In genomic region chr11:3836903-3837302, GRCh38 we compare ENCODE assay signal across 9 cellular contexts. TPM values are rescaled to one million over a fixed set of nuclear protein-coding genes. Genes with fewer than 3 reads are reported as not detected.
DNase-seq lines count a peak whose midpoint lies in the region; ATAC-seq and TF ChIP-seq lines count a peak whose summit lies in the region.
"Had no signal": no experiment of that assay in that cellular context is flagged by ENCODE, and none has a peak within 500 bp of the region (broad histone marks: within the 10 kb centered on the region; RNA-seq: fewer than 3 reads in every experiment).

No MANE protein-coding gene starts in this region.

- intact Hi-C loops in adrenal gland (cut with DNase I): no loop called here

- H3K4me1 ChIP-seq in CD8-positive, alpha-beta memory T cell (ENCODE audit: insufficient read depth, low read length): peaks cover 74% of the 10 kb centered on the region
- H3K4me1 ChIP-seq in adrenal gland (replicated peaks in 1 of 2) (peaks cover 30 to 69% of the 10 kb centered on the region in 2 donors), neuronal stem cell (ENCODE audit: control insufficient read depth in 2 of 2, insufficient read depth in 1 of 2, low read depth in 1 of 2, low read length in 2 of 2) (peaks cover 7 to 21% of the 10 kb centered on the region in 2 donors)

- H2BK15ac ChIP-seq in neuronal stem cell (ENCODE audit: low read length): no peak overlapping the region

- no peak overlapping the region for H2BK12ac ChIP-seq in neuronal stem cell (ENCODE audit: low read length)

- no peak overlapping the region for H4K91ac ChIP-seq in neuronal stem cell (ENCODE audit: low read depth, low read length, poor library complexity)

- no peak overlapping the region for H2BK120ac ChIP-seq in neuronal stem cell (ENCODE audit: low read depth, low read length)

- H3K27ac Mint-ChIP-seq in CD8-positive, alpha-beta memory T cell: peak overlapping the region; percentile 71 to 99 (median 96)
- H3K27ac Mint-ChIP-seq: nephron progenitor cell had no signal

- H3K4me3 Mint-ChIP-seq in CD8-positive, alpha-beta memory T cell: peak overlapping the region; percentile 92 to 96 (median 95)
- H3K4me3 Mint-ChIP-seq: nephron progenitor cell had no signal

- H3K9ac ChIP-seq in SU-DHL-6 (ENCODE audit: low read length) (0 out of 2 replicates have a peak overlapping the region, but pooled peaks have one; percentile 5), neuronal stem cell (ENCODE audit: low read depth, low read length, poor library complexity) (no peak overlapping the region)

- peak overlapping the region; percentile 86 for H3K27ac ChIP-seq in CD8-positive, alpha-beta memory T cell (ENCODE audit: low read depth, low read length)
- no peak overlapping the region for H3K27ac ChIP-seq in SU-DHL-6 (ENCODE audit: low read depth, low read length)
- peak overlapping the region in 2 of 5 donors; percentile 17 to 57 for H3K27ac ChIP-seq in adrenal gland
- no peak overlapping the region for H3K27ac ChIP-seq in neuronal stem cell (replicated peaks; ENCODE audit: low read length)

- POLR2A ChIA-PET in CD8-positive, alpha-beta memory T cell (lab: Charles Lee): interaction anchor here (0.6 to 1.3 kb wide), 4 partner anchors 10 to 303 kb away, joined by 3 to 10 read pairs (median 3); no protein-coding TSS in a partner anchor

- no peaks in the 10 kb centered on the region for H3K9me2 ChIP-seq in SU-DHL-6 (replicated peaks; ENCODE audit: insufficient read depth, low read length)

- H3K23ac ChIP-seq in neuronal stem cell (ENCODE audit: low read depth, low read length, poor library complexity): peak overlapping the region; percentile 8

- H3K36me3 ChIP-seq in CD8-positive, alpha-beta memory T cell (ENCODE audit: insufficient read depth, low read length): peaks cover 4% of the 10 kb centered on the region
- H3K36me3 ChIP-seq in SU-DHL-6 (ENCODE audit: low read length): no peaks in the 10 kb centered on the region
- no peaks in the 10 kb centered on the region for H3K36me3 ChIP-seq in adrenal gland (replicated peaks in 1 of 2)
- peaks cover 2 to 51% of the 10 kb centered on the region in 2 donors for H3K36me3 ChIP-seq in neuronal stem cell (replicated peaks in 1 of 2; ENCODE audit: control insufficient read depth in 2 of 2, insufficient read depth in 2 of 2, low read length in 2 of 2)
- peaks cover 3% of the 10 kb centered on the region; the same call in 1 of the 2 replicates for H3K36me3 ChIP-seq in MG63

- no peak overlapping the region for H3K14ac ChIP-seq in neuronal stem cell (ENCODE audit: low read length)

- no peak for TF ChIP-seq POLR2A in adrenal gland (IDR thresholded peaks at IDR 0.05)

- peaks cover 7% of the 10 kb centered on the region for H3K79me1 ChIP-seq in neuronal stem cell (ENCODE audit: low read depth, low read length)

- H2AFZ ChIP-seq in SU-DHL-6 (ENCODE audit: low read depth, low read length, severe bottlenecking) (no peak overlapping the region), neuronal stem cell (ENCODE audit: low read length) (no peak overlapping the region)

- H3K79me2 ChIP-seq in SU-DHL-6 (ENCODE audit: insufficient read depth, low read length): peaks cover 86% of the 10 kb centered on the region

- peaks cover 79 to 87% (median 82%) of the 10 kb centered on the region in 3 donors for H3K4me1 Mint-ChIP-seq in CD8-positive, alpha-beta memory T cell

- peak overlapping the region; percentile 82 for H3K4me2 ChIP-seq in SU-DHL-6 (ENCODE audit: low read depth, low read length, poor library complexity, severe bottlenecking)
- H3K4me2 ChIP-seq in neuronal stem cell (ENCODE audit: insufficient read depth, low read length, poor library complexity, severe bottlenecking): no peak overlapping the region

- ATAC-seq in HG02623 (IDR thresholded peaks at IDR 0.05; ENCODE audit: unreplicated experiment): no peak

- H3K36me3 Mint-ChIP-seq in CD8-positive, alpha-beta memory T cell: peaks cover 0 to 59% (median 15%) of the 10 kb centered on the region in 3 donors

- CTCF ChIA-PET in CD8-positive, alpha-beta memory T cell (lab: Charles Lee): interaction anchor here (0.9 to 14.4 kb wide), 9 partner anchors 8 to 236 kb away, joined by 3 to 297 read pairs (median 5); partner anchors contain the start of genes NUP98 and STIM1

- H4K8ac ChIP-seq in neuronal stem cell (ENCODE audit: low read depth, low read length): no peak overlapping the region

- H3F3A ChIP-seq in SU-DHL-6 (ENCODE audit: insufficient read depth): peaks cover 6% of the 10 kb centered on the region

- peaks cover 0 to 4% of the 10 kb centered on the region in 2 donors for H3K27me3 Mint-ChIP-seq in CD8-positive, alpha-beta memory T cell

- no peaks in the 10 kb centered on the region for H3K9me3 ChIP-seq in CD8-positive, alpha-beta memory T cell (ENCODE audit: low read length)
- H3K9me3 ChIP-seq in SU-DHL-6 (ENCODE audit: insufficient read depth, low read length) (no peaks in the 10 kb centered on the region), adrenal gland (replicated peaks in 1 of 3) (no peaks in the 10 kb centered on the region), neuronal stem cell (replicated peaks in 1 of 2; ENCODE audit: control insufficient read depth in 2 of 2, insufficient read depth in 1 of 2, low read depth in 1 of 2, low read length in 2 of 2) (no peaks in the 10 kb centered on the region), MG63 (no peaks in the 10 kb centered on the region)

- 64 to 84% (median 77%) methylated on average over 3 to 5 of the region's 5 CpGs for WGBS in adrenal gland, 4 donors
- WGBS in neuronal stem cell (ENCODE audit: extremely low coverage in 2 of 2, insufficient read length in 2 of 2, insufficient replicate concordance in 1 of 2), 2 donors: no CpG with 5 or more reads among the region's 5 CpGs

- peak overlapping the region; percentile 69 for H3K4me3 ChIP-seq in CD8-positive, alpha-beta memory T cell (ENCODE audit: low read length)
- H3K4me3 ChIP-seq in SU-DHL-6 (ENCODE audit: insufficient read depth, low read length, poor library complexity, severe bottlenecking) (no peak overlapping the region), adrenal gland (peak overlapping the region in 1 of 4 donors; percentile 3), neuronal stem cell (ENCODE audit: low read length in 2 of 2) (no peak overlapping the region), MG63 (no peak overlapping the region)

- H4K20me1 ChIP-seq in SU-DHL-6 (ENCODE audit: low read depth, low read length): no peaks in the 10 kb centered on the region; the same call in 1 of the 2 replicates

- H3K18ac ChIP-seq in neuronal stem cell (ENCODE audit: low read length): no peak overlapping the region

- no peaks in the 10 kb centered on the region for H3K27me3 ChIP-seq in CD8-positive, alpha-beta memory T cell (ENCODE audit: insufficient read depth, low read length, poor library complexity, severe bottlenecking)
- H3K27me3 ChIP-seq in SU-DHL-6 (ENCODE audit: low read length) (no peaks in the 10 kb centered on the region), adrenal gland (no peaks in the 10 kb centered on the region), neuronal stem cell (ENCODE audit: control insufficient read depth in 3 of 3, insufficient read depth in 3 of 3, low read depth in 1 of 3, low read length in 3 of 3) (no peaks in the 10 kb centered on the region), MG63 (no peaks in the 10 kb centered on the region)

- H2BK5ac ChIP-seq in neuronal stem cell (ENCODE audit: low read length): no peak overlapping the region

- TF ChIP-seq CTCF in SU-DHL-6 (IDR thresholded peaks at IDR 0.05; ENCODE audit: insufficient read depth, low read length, poor library complexity, severe bottlenecking) (no peak), adrenal gland (IDR thresholded peaks at IDR 0.05) (no peak)

- DNase-seq in CD8-positive, alpha-beta memory T cell: peak; percentile 43 to 75 (median 54)
- peak in 4 of 7 donors; percentile 38 to 45 (median 42) for DNase-seq in adrenal gland
- no peak for DNase-seq in neuronal stem cell (ENCODE audit: low spot score)
- no peak for DNase-seq in islet precursor cell
- no peak for DNase-seq in NCI-H1930 (lab: John Stamatoyannopoulos, UW)
- no peak for DNase-seq in MG63
- DNase-seq: nephron progenitor cell had no signal

- H3K4ac ChIP-seq in neuronal stem cell (ENCODE audit: low read length): no peak overlapping the region

- no peak overlapping the region for H2AK5ac ChIP-seq in neuronal stem cell (ENCODE audit: low read depth, low read length)

- no peaks in the 10 kb centered on the region for H3K9me3 Mint-ChIP-seq in CD8-positive, alpha-beta memory T cell

RNA-seq across cellular contexts. Expression of gene RHOG, which starts 3.9 kb away (rescaled TPM):
- total RNA-seq in CD8-positive, alpha-beta memory T cell: 100 to 1,000 TPM; 170 to 175 TPM
- polyA plus RNA-seq in CD8-positive, alpha-beta memory T cell: 229 TPM
- 10 to 100 TPM; 31.3 to 91.2 (median 54.5) TPM for total RNA-seq in adrenal gland
- polyA plus RNA-seq in adrenal gland: 10 to 100 TPM; 28.7 to 49.4 (median 38.4) TPM
- 28.1 TPM for polyA plus RNA-seq in neuronal stem cell (2013, experiment 1 of 2)
- 26.3 TPM for polyA plus RNA-seq in neuronal stem cell (2013, experiment 2 of 2)
- total RNA-seq in MG63 (2014; rRNA removed; shearing (Covaris generic); ENCODE audit: low replicate concordance): 13.0 and 23.7 TPM in 2 replicates

RNA-seq across cellular contexts. Expression of gene STIM1, which starts 18.6 kb away (rescaled TPM):
- total RNA-seq in CD8-positive, alpha-beta memory T cell: 10 to 100 TPM; 45.6 to 46.0 TPM
- polyA plus RNA-seq in CD8-positive, alpha-beta memory T cell: 43.8 TPM
- 10 to 100 TPM; 22.2 to 44.1 (median 36.4) TPM for total RNA-seq in adrenal gland
- 10 to 100 TPM; 13.4 to 23.0 (median 17.2) TPM for polyA plus RNA-seq in adrenal gland
- 14.7 TPM for polyA plus RNA-seq in neuronal stem cell (2013, experiment 1 of 2)
- polyA plus RNA-seq in neuronal stem cell (2013, experiment 2 of 2): 15.1 TPM
- total RNA-seq in MG63 (2014; rRNA removed; shearing (Covaris generic); ENCODE audit: low replicate concordance): 13.4 and 16.5 TPM in 2 replicates

RNA-seq across cellular contexts. Expression of gene PGAP2, which starts 28.5 kb away (rescaled TPM):
- total RNA-seq in CD8-positive, alpha-beta memory T cell: 10 to 100 TPM; 38.9 to 40.2 TPM
- polyA plus RNA-seq in CD8-positive, alpha-beta memory T cell: 16.1 TPM
- total RNA-seq in adrenal gland: 10 to 100 TPM in 7 of 8 donors, 1 to 10 TPM in 1; 4.6 to 32.5 (median 19.9) TPM
- polyA plus RNA-seq in adrenal gland: 10 to 100 TPM; 17.2 to 44.0 (median 21.9) TPM
- polyA plus RNA-seq in neuronal stem cell (2013, experiment 1 of 2): 33.5 TPM
- polyA plus RNA-seq in neuronal stem cell (2013, experiment 2 of 2): 32.9 TPM
- total RNA-seq in MG63 (2014; rRNA removed; shearing (Covaris generic); ENCODE audit: low replicate concordance): 8.1 and 8.9 TPM in 2 replicates

RNA-seq across cellular contexts. Expression of gene NUP98, which starts 39.5 kb away (rescaled TPM):
- 100 to 1,000 TPM; 101 to 105 TPM for total RNA-seq in CD8-positive, alpha-beta memory T cell
- 49.0 TPM for polyA plus RNA-seq in CD8-positive, alpha-beta memory T cell
- 100 to 1,000 TPM in 2 of 8 donors, 10 to 100 TPM in 6; 49.7 to 226 (median 56.9) TPM for total RNA-seq in adrenal gland
- polyA plus RNA-seq in adrenal gland: 10 to 100 TPM; 14.6 to 58.9 (median 28.5) TPM
- 52.1 TPM for polyA plus RNA-seq in neuronal stem cell (2013, experiment 1 of 2)
- 48.7 TPM for polyA plus RNA-seq in neuronal stem cell (2013, experiment 2 of 2)
- total RNA-seq in MG63 (2014; rRNA removed; shearing (Covaris generic); ENCODE audit: low replicate concordance): 99.7 and 106 TPM in 2 replicates

Comparison
In these comparisons a context has a peak if more than half of its experiments do, and no peak if none do; other contexts are left out.
1. DNase-seq: peak in CD8-positive, alpha-beta memory T cell (5 of 5) and adrenal gland (4 of 7); none in neuronal stem cell (single experiment), islet precursor cell (single experiment), NCI-H1930 (0 of 2) and MG63 (single experiment).